10 cellular contexts compared by ENCODE assay signal in the genomic region with DNA sequence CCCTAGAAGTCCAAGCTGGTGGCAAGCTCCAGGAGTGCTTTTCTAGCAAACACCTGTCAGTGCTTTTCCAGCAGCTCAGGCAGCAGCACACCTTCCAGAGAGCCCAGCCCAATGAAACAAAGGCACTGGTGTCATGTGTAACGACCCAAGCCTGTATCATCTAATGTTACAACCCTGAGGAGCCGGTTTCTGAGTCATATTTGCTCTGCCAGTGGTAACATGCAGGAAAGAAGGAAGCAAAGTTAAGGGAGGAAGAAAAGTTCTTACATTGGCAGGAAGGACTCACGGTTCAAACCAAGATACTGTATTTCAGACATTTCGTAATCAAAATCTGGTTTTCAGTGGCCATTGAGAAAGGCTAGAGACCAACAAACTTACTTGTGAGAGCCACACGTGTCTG. TPM values are rescaled to one million over a fixed set of nuclear protein-coding genes. Genes with fewer than 3 reads are reported as not detected.
A peak's percentile ranks its signal among the peaks of the same experiment; 100 is the strongest.
DNase-seq lines count a peak whose midpoint lies in the region; ATAC-seq and TF ChIP-seq lines count a peak whose summit lies in the region.
"Had no signal": no experiment of that assay in that cellular context is flagged by ENCODE, and none has a peak within 500 bp of the region (broad histone marks: within the 10 kb centered on the region; RNA-seq: fewer than 3 reads in every experiment).

A gene (minus strand): TSS at position 139 of the 400 bp plus-strand sequence. CDS start 237 bp downstream, outside the sequence.

- H3K79me2 ChIP-seq in GM23338 (replicated peaks; ENCODE audit: insufficient read depth) (no peaks in the 10 kb centered on the region), fibroblast of lung (ENCODE audit: control insufficient read depth, insufficient read depth, low read length) (no peaks in the 10 kb centered on the region)

- no peaks in the 10 kb centered on the region for H3K36me3 ChIP-seq in GM23338 (ENCODE audit: insufficient read depth)
- H3K36me3 ChIP-seq in fibroblast of lung (ENCODE audit: control insufficient read depth, insufficient read depth, low read length): no peaks in the 10 kb centered on the region
- no peaks in the 10 kb centered on the region for H3K36me3 ChIP-seq in prostate gland

- peaks cover 21% of the 10 kb centered on the region for H3K4me1 Mint-ChIP-seq in GM23338

- WGBS in prostate gland: 43% methylated on average over 5 of the region's 5 CpGs

- no peak within 1 kb of the TSS for H3K9ac ChIP-seq in fibroblast of lung (ENCODE audit: insufficient read depth, low read length)

- TF ChIP-seq POLR2A in prostate gland (IDR thresholded peaks at IDR 0.05): no peak

- no peak within 1 kb of the TSS for H3K4me3 ChIP-seq in GM23338
- no peak within 1 kb of the TSS for H3K4me3 ChIP-seq in fibroblast of lung (replicated peaks in 1 of 4; ENCODE audit: control extremely low read depth in 1 of 4, insufficient read depth in 1 of 4, low read depth in 3 of 4, low read length in 4 of 4)
- H3K4me3 ChIP-seq in prostate gland: no peak within 1 kb of the TSS
- H3K4me3 ChIP-seq: SK-N-MC had no signal

- peak; percentile 88 for ATAC-seq in GM23338
- no peak for ATAC-seq in GM21786 (IDR thresholded peaks at IDR 0.05; ENCODE audit: unreplicated experiment)

- H3K4me2 ChIP-seq in GM23338 (no peak within 1 kb of the TSS), fibroblast of lung (ENCODE audit: extremely low read depth, insufficient read depth, low read length) (no peak within 1 kb of the TSS)

- intact Hi-C loops in prostate gland (cut with DNase I): no loop called here

- H3K36me3 Mint-ChIP-seq in GM23338 (ENCODE audit: low read depth): no peaks in the 10 kb centered on the region

- H3K27ac Mint-ChIP-seq in GM23338: no peak within 1 kb of the TSS

- in situ Hi-C loops in GM13977 (cut with MboI; ENCODE audit: low pct_unique_long_range_greater_than_20kb, low sequenced_read_pairs, unreplicated experiment): no loop called here

- H3K4me1 ChIP-seq in GM23338 (ENCODE audit: insufficient read depth) (peaks cover 21% of the 10 kb centered on the region), fibroblast of lung (ENCODE audit: control insufficient read depth, extremely low read depth, insufficient read depth, low read length) (peaks cover 2% of the 10 kb centered on the region), prostate gland (replicated peaks) (peaks cover 2% of the 10 kb centered on the region)

- no peaks in the 10 kb centered on the region for H3K9me2 ChIP-seq in GM23338 (ENCODE audit: insufficient read depth)

- H3K27me3 Mint-ChIP-seq in GM23338 (ENCODE audit: insufficient read depth, low read depth, poor library complexity): peaks cover 2% of the 10 kb centered on the region

- H3K9me3 Mint-ChIP-seq in GM23338: no peaks in the 10 kb centered on the region

- H2AFZ ChIP-seq in GM23338 (peak within 1 kb of the TSS; percentile 60; the same call in 1 of the 2 replicates), fibroblast of lung (ENCODE audit: low read length) (no peak within 1 kb of the TSS)

- H3K27ac ChIP-seq in GM23338 (ENCODE audit: low read depth): no peak within 1 kb of the TSS
- no peak within 1 kb of the TSS for H3K27ac ChIP-seq in fibroblast of lung (ENCODE audit: insufficient read depth, low read length)
- peak within 1 kb of the TSS; percentile 35 to 49 for H3K27ac ChIP-seq in prostate gland
- H3K27ac ChIP-seq: SK-N-MC had no signal

- TF ChIP-seq CTCF in GM23338 (conservative IDR thresholded peaks at IDR 0.05; ENCODE audit: low read depth in 2 of 2) (no peak), fibroblast of lung (conservative IDR thresholded peaks at IDR 0.05 in 1 of 2, IDR thresholded peaks at IDR 0.05 in 1 of 2; ENCODE audit: low read depth in 1 of 2, low read length in 2 of 2) (no peak), prostate gland (IDR thresholded peaks at IDR 0.05) (no peak), GM13977 (IDR thresholded peaks at IDR 0.05; ENCODE audit: extremely low read depth, insufficient read depth, missing control alignments) (no peak)

- H4K20me1 ChIP-seq in GM23338 (replicated peaks; ENCODE audit: insufficient read depth) (no peaks in the 10 kb centered on the region), fibroblast of lung (ENCODE audit: control insufficient read depth, extremely low read depth, insufficient read depth, low read length) (no peaks in the 10 kb centered on the region)

- H3F3A ChIP-seq in GM23338 (replicated peaks; ENCODE audit: low read depth): no peaks in the 10 kb centered on the region

- no peak within 1 kb of the TSS for H3K4me3 Mint-ChIP-seq in GM23338

- no peaks in the 10 kb centered on the region for H3K9me3 ChIP-seq in fibroblast of lung (ENCODE audit: control insufficient read depth, insufficient read depth, low read depth, low read length)
- H3K9me3 ChIP-seq in prostate gland: no peaks in the 10 kb centered on the region

- H3K27me3 ChIP-seq in GM23338 (ENCODE audit: insufficient read depth): no peaks in the 10 kb centered on the region
- no peaks in the 10 kb centered on the region for H3K27me3 ChIP-seq in fibroblast of lung (ENCODE audit: control insufficient read depth, insufficient read depth, low read length)
- no peaks in the 10 kb centered on the region for H3K27me3 ChIP-seq in prostate gland (replicated peaks; ENCODE audit: insufficient read depth)

- DNase-seq in GM23338 (ENCODE audit: low spot score) (peak; percentile 53), NOMO-1 treated with dmso at 0.1 percent for 144 hours (lab: John Stamatoyannopoulos, UW; ENCODE audit: unreplicated experiment) (peak; percentile 91), fibroblast of lung (ENCODE audit: low read depth in 2 of 2) (peak; percentile 57 to 61), prostate gland (ENCODE audit: low spot score) (peak; percentile 93), T-helper 2 cell (no peak), GM13977 (ENCODE audit: low spot score) (no peak), NCI-H187 treated with DMSO at 0.1 percent for 48 hours (lab: John Stamatoyannopoulos, UW) (no peak)

TF ChIP-seq in GM23338, 12 proteins besides CTCF, POLR2A, EP300 and RAD21 (continues in another document):
- no peak for TF ChIP-seq EZH2 (IDR thresholded peaks at IDR 0.05; ENCODE audit: low read depth, unreplicated experiment)
- TF ChIP-seq EZH2phosphoT487 (IDR thresholded peaks at IDR 0.05; ENCODE audit: unreplicated experiment): no peak
- TF ChIP-seq, protein P1, sequence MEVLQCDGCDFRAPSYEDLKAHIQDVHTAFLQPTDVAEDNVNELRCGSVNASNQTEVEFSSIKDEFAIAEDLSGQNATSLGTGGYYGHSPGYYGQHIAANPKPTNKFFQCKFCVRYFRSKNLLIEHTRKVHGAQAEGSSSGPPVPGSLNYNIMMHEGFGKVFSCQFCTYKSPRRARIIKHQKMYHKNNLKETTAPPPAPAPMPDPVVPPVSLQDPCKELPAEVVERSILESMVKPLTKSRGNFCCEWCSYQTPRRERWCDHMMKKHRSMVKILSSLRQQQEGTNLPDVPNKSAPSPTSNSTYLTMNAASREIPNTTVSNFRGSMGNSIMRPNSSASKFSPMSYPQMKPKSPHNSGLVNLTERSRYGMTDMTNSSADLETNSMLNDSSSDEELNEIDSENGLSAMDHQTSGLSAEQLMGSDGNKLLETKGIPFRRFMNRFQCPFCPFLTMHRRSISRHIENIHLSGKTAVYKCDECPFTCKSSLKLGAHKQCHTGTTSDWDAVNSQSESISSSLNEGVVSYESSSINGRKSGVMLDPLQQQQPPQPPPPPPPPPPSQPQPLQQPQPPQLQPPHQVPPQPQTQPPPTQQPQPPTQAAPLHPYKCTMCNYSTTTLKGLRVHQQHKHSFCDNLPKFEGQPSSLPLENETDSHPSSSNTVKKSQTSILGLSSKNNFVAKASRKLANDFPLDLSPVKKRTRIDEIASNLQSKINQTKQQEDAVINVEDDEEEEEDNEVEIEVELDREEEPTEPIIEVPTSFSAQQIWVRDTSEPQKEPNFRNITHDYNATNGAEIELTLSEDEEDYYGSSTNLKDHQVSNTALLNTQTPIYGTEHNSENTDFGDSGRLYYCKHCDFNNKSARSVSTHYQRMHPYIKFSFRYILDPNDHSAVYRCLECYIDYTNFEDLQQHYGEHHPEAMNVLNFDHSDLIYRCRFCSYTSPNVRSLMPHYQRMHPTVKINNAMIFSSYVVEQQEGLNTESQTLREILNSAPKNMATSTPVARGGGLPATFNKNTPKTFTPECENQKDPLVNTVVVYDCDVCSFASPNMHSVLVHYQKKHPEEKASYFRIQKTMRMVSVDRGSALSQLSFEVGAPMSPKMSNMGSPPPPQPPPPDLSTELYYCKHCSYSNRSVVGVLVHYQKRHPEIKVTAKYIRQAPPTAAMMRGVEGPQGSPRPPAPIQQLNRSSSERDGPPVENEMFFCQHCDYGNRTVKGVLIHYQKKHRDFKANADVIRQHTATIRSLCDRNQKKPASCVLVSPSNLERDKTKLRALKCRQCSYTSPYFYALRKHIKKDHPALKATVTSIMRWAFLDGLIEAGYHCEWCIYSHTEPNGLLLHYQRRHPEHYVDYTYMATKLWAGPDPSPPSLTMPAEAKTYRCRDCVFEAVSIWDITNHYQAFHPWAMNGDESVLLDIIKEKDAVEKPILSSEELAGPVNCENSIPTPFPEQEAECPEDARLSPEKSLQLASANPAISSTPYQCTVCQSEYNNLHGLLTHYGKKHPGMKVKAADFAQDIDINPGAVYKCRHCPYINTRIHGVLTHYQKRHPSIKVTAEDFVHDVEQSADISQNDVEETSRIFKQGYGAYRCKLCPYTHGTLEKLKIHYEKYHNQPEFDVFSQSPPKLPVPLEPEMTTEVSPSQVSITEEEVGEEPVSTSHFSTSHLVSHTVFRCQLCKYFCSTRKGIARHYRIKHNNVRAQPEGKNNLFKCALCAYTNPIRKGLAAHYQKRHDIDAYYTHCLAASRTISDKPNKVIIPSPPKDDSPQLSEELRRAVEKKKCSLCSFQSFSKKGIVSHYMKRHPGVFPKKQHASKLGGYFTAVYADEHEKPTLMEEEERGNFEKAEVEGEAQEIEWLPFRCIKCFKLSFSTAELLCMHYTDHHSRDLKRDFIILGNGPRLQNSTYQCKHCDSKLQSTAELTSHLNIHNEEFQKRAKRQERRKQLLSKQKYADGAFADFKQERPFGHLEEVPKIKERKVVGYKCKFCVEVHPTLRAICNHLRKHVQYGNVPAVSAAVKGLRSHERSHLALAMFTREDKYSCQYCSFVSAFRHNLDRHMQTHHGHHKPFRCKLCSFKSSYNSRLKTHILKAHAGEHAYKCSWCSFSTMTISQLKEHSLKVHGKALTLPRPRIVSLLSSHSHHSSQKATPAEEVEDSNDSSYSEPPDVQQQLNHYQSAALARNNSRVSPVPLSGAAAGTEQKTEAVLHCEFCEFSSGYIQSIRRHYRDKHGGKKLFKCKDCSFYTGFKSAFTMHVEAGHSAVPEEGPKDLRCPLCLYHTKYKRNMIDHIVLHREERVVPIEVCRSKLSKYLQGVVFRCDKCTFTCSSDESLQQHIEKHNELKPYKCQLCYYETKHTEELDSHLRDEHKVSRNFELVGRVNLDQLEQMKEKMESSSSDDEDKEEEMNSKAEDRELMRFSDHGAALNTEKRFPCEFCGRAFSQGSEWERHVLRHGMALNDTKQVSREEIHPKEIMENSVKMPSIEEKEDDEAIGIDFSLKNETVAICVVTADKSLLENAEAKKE (CRISPR knock-in tag; IDR thresholded peaks at IDR 0.05): no peak

RNA-seq across cellular contexts. Expression of the gene that starts here (rescaled TPM):
- total RNA-seq in GM23338 (2014; rRNA removed; shearing (Covaris generic)): not detected in 2 replicates
- polyA plus RNA-seq in GM23338 (2016; fragmentation: Nextera tagmentation; extraction: Ambion mirVana): not detected in 2 replicates
- under 0.01 and 0.17 TPM in 2 replicates for total RNA-seq in fibroblast of lung
- polyA plus RNA-seq in fibroblast of lung: not detected in 2 replicates
- polyA plus RNA-seq in fibroblast of lung (2012): not detected in 2 replicates
- polyA minus RNA-seq in fibroblast of lung (ENCODE audit: low replicate concordance): not detected in 2 replicates
- total RNA-seq in prostate gland: 1 to 10 TPM; 2.8 to 3.1 TPM
- total RNA-seq: endothelial cell of umbilical vein had no signal
- polyA plus RNA-seq: endothelial cell of umbilical vein had no signal

Comparison
In these comparisons a context has a peak if more than half of its experiments do, and no peak if none do; other contexts are left out.
1. Peak in DNase-seq and ATAC-seq in GM23338; RNA of the gene not detected or under 1 TPM.
2. Peak in DNase-seq in fibroblast of lung; RNA of the gene not detected or under 1 TPM.
3. DNase-seq: peak in NOMO-1 treated with dmso at 0.1 percent for 144 hours (single experiment) and prostate gland (single experiment); none in T-helper 2 cell (0 of 5), GM13977 (single experiment) and NCI-H187 treated with DMSO at 0.1 percent for 48 hours (single experiment).
4. H3K27ac ChIP-seq: peak in prostate gland (2 of 2); none in GM23338 (single experiment) and fibroblast of lung (single experiment).